In the genomic region with DNA sequence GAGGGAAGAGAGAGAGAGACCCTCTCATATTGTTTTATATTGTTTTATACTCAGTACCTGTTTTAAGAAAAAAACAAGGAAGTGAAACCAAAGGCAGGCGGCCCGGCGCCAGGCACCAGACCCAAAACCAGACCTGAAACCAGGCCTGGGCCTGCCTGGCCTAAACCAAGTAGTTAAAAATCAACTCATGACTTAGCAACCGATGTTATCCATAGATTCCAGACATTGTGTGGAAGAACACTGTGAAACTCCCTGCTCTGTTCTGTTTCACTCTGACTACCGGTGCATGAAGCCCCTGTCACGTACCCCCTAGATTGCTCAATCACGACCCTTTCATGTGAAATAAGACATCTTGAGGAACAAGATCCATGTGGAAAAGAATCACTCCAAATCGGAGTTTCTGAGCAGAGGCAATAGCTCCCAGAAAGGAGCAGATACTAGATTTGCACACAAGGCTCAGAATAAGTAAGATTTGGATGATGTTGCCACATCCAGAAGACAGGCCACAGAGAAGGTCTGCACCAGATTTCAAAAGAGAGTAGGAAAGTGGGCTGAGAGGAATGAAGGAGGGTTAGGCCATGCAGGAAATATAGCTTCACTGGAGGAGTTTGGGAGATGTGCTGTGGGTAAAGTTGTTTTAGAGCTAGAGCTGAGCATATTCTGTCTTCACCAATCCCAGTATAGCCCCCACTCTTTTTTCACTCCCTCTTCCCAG, we compare ENCODE assay signal across 14 cellular contexts. TPM values are rescaled to one million over a fixed set of nuclear protein-coding genes. Genes with fewer than 3 reads are reported as not detected.
DNase-seq lines count a peak whose midpoint lies in the region; ATAC-seq, FAIRE-seq and TF ChIP-seq lines count a peak whose summit lies in the region.
"Had no signal": no experiment of that assay in that cellular context is flagged by ENCODE, and none has a peak within 500 bp of the region (broad histone marks: within the 10 kb centered on the region; RNA-seq: fewer than 3 reads in every experiment).

No MANE protein-coding gene starts in this region.

- no peak overlapping the region for H3K56ac ChIP-seq in IMR-90 (ENCODE audit: extremely low read depth, insufficient read depth, low read length)

- TF ChIP-seq POLR2A in GM12892 (IDR thresholded peaks at IDR 0.05; ENCODE audit: low read depth, low read length) (no peak), IMR-90 (IDR thresholded peaks at IDR 0.05; ENCODE audit: low read depth, low read length) (no peak)

- peak overlapping the region in 1 of 2 experiments; percentile 14; a peak in 1 of 4 replicates for H4K8ac ChIP-seq in IMR-90 (ENCODE audit: low read depth in 2 of 2, low read length in 2 of 2)

- no peaks in the 10 kb centered on the region for H3K27me3 Mint-ChIP-seq in MCF 10A (ENCODE audit: insufficient read depth, unreplicated experiment)

- CTCF ChIA-PET in IMR-90 (lab: Yijun Ruan, JAX) (no interaction called here), MCF 10A (lab: Yijun Ruan, JAX) (interaction anchor here (0.6 to 0.7 kb wide), 2 partner anchors 380 to 1429 kb away, joined by 3 read pairs; no protein-coding TSS in a partner anchor), A673 (lab: Charles Lee) (no interaction called here)

- intact Hi-C loops in IMR-90 (cut with micrococcal nuclease) (no loop called here), MCF 10A (cut with micrococcal nuclease) (no loop called here), A673 (cut with micrococcal nuclease; ENCODE audit: unreplicated experiment) (no loop called here)

- no peaks in the 10 kb centered on the region for H3K9me3 Mint-ChIP-seq in MCF 10A (ENCODE audit: unreplicated experiment)

- H2BK15ac ChIP-seq in IMR-90 (ENCODE audit: low read depth, low read length) = no peak overlapping the region

- in situ Hi-C loops in IMR-90 (cut with MboI; ENCODE audit: low sequenced_read_pairs) = no loop called here

- H3K4me3 ChIP-seq in IMR-90 (ENCODE audit: insufficient read depth, low read depth, low read length) (no peak overlapping the region), A673 (ENCODE audit: low read depth, low read length, poor library complexity, severe bottlenecking) (no peak overlapping the region)
- H3K4me3 ChIP-seq: upper lobe of right lung had no signal

- POLR2A ChIA-PET in IMR-90 (lab: Charles Lee; ENCODE audit: unreplicated experiment) (interaction anchor here (0.6 kb wide), 1 partner anchor 23 kb away, joined by 4 read pairs; no protein-coding TSS in a partner anchor), MCF 10A (lab: Yijun Ruan, JAX) (interaction anchor here (0.9 kb wide), 1 partner anchor 8 kb away, joined by 3 read pairs; no protein-coding TSS in a partner anchor), A673 (lab: Charles Lee; ENCODE audit: low non-redundant PET) (no interaction called here)

- no CpG with 5 or more reads among the region's 8 CpGs for WGBS in IMR-90 (ENCODE audit: extremely low coverage in 2 of 2, insufficient read length in 1 of 2), 2 experiments

- H3K23ac ChIP-seq in IMR-90 (ENCODE audit: low read depth, low read length) = no peak overlapping the region

- no peak overlapping the region for H2BK5ac ChIP-seq in IMR-90 (ENCODE audit: low read depth, low read length, poor library complexity, severe bottlenecking)

- H3K4me1 Mint-ChIP-seq in MCF 10A (ENCODE audit: insufficient read depth, unreplicated experiment) = no peaks in the 10 kb centered on the region

- H4K20me1 ChIP-seq in IMR-90 (ENCODE audit: insufficient read depth, low read length) = no peaks in the 10 kb centered on the region

- TF ChIP-seq RAD21 in IMR-90 (IDR thresholded peaks at IDR 0.05; ENCODE audit: low read length) = no peak

- no peak overlapping the region for H3K9ac ChIP-seq in IMR-90 (ENCODE audit: low read depth, low read length)

- dilution Hi-C loops in IMR-90 (cut with HindIII; ENCODE audit: low sequenced_read_pairs, unreplicated experiment) = no loop called here

- H4K5ac ChIP-seq in IMR-90 (ENCODE audit: low read depth, low read length) = peak overlapping the region; percentile 42; the same call in 1 of the 2 replicates

- H3K18ac ChIP-seq in IMR-90 (ENCODE audit: low read depth, low read length) = no peak overlapping the region

- no peak overlapping the region for H2AK5ac ChIP-seq in IMR-90 (ENCODE audit: low read depth, low read length)

- H3K4ac ChIP-seq in IMR-90 (ENCODE audit: low read depth, low read length) = no peak overlapping the region

- no peak overlapping the region for H3K27ac Mint-ChIP-seq in MCF 10A (ENCODE audit: low read depth, unreplicated experiment)

- no peak for TF ChIP-seq CTCF in IMR-90 (conservative IDR thresholded peaks at IDR 0.05; ENCODE audit: low read depth, low read length)
- no peak for TF ChIP-seq CTCF in MCF 10A (IDR thresholded peaks at IDR 0.05; ENCODE audit: unreplicated experiment)
- no peak for TF ChIP-seq CTCF in A673 (conservative IDR thresholded peaks at IDR 0.05; ENCODE audit: low read depth, low read length)

- no peaks in the 10 kb centered on the region for H3K9me1 ChIP-seq in IMR-90 (ENCODE audit: insufficient read depth, low read length)

- peak; percentile 52 for ATAC-seq in GM21528 (IDR thresholded peaks at IDR 0.05; ENCODE audit: low FRiP score, unreplicated experiment)
- ATAC-seq in IMR-90 (ENCODE audit: low read depth) = no peak
- ATAC-seq: foreskin keratinocyte, upper lobe of right lung had no signal

- no peak overlapping the region for H2BK120ac ChIP-seq in IMR-90 (ENCODE audit: low read depth, low read length)

- no peak overlapping the region for H4K91ac ChIP-seq in IMR-90 (ENCODE audit: insufficient read depth, low read depth, low read length)

- H2AK9ac ChIP-seq in IMR-90 (replicated peaks; ENCODE audit: low read depth, low read length, poor library complexity) = no peak overlapping the region

- H2BK20ac ChIP-seq in IMR-90 (ENCODE audit: low read depth, low read length) = no peak overlapping the region

- no peaks in the 10 kb centered on the region for H3K36me3 ChIP-seq in IMR-90 (ENCODE audit: control insufficient read depth, insufficient read depth, low read length)
- no peaks in the 10 kb centered on the region for H3K36me3 ChIP-seq in A673 (ENCODE audit: insufficient read depth, low read length, poor library complexity, severe bottlenecking)
- H3K36me3 ChIP-seq: upper lobe of right lung had no signal

- no peaks in the 10 kb centered on the region for H3K9me3 ChIP-seq in IMR-90 (ENCODE audit: control insufficient read depth, insufficient read depth, low read length)
- H3K9me3 ChIP-seq in A673 (ENCODE audit: low read depth, low read length, poor library complexity, severe bottlenecking) = no peaks in the 10 kb centered on the region
- H3K9me3 ChIP-seq: upper lobe of right lung had no signal

- no peak overlapping the region for H3K4me2 ChIP-seq in IMR-90 (ENCODE audit: low read depth, low read length)

- H3K27ac ChIP-seq in IMR-90 (ENCODE audit: insufficient read depth, low read length) = no peak overlapping the region
- H3K27ac ChIP-seq in A673 (ENCODE audit: low read depth, low read length, poor library complexity, severe bottlenecking) = no peak overlapping the region
- H3K27ac ChIP-seq: foreskin keratinocyte, upper lobe of right lung had no signal

- H3K4me3 Mint-ChIP-seq in MCF 10A (ENCODE audit: unreplicated experiment) = no peak overlapping the region

- BruUV-seq in IMR-90 (replicated peaks; lab: Mats Ljungman, UMichigan) (no TSS peak), MCF 10A (replicated peaks; lab: Mats Ljungman, UMichigan) (no TSS peak), A673 (replicated peaks; lab: Mats Ljungman, UMichigan) (no TSS peak)

- H3K14ac ChIP-seq in IMR-90 (replicated peaks; ENCODE audit: low read depth, low read length) = no peak overlapping the region

- DNase-seq in GM12892 (ENCODE audit: insufficient read length) (no peak), IMR-90 (no peak), kidney tubule cell (ENCODE audit: low spot score) (peak; percentile 72), MCF 10A (ENCODE audit: unreplicated experiment) (no peak), GM03348 (ENCODE audit: low spot score) (no peak), A673 (ENCODE audit: low spot score) (no peak)
- DNase-seq in stimulated activated CD4-positive, alpha-beta T cell treated with anti-CD3 and anti-CD28 coated beads, Interleukin-2, amount 100 ng/mL, for 24 hours = no peak
- DNase-seq: dermis blood vessel endothelial cell, foreskin keratinocyte, NCI-H2081 treated with DMSO at 0.1 percent for 48 hours, upper lobe of right lung had no signal

- H3K27me3 ChIP-seq in IMR-90 (ENCODE audit: control insufficient read depth, insufficient read depth, low read length) (no peaks in the 10 kb centered on the region), A673 (replicated peaks; ENCODE audit: insufficient read depth, low read depth, low read length, poor library complexity) (no peaks in the 10 kb centered on the region)
- H3K27me3 ChIP-seq: foreskin keratinocyte, upper lobe of right lung had no signal

- no peak overlapping the region for H2AFZ ChIP-seq in IMR-90 (replicated peaks; ENCODE audit: low read length, poor library complexity)

- H3K36me3 Mint-ChIP-seq in MCF 10A (ENCODE audit: insufficient read depth, unreplicated experiment) = no peaks in the 10 kb centered on the region

- H3K4me1 ChIP-seq in IMR-90 (ENCODE audit: control insufficient read depth, insufficient read depth, low read length) (no peaks in the 10 kb centered on the region), A673 (ENCODE audit: insufficient read depth, low read length, poor library complexity, severe bottlenecking) (no peaks in the 10 kb centered on the region)
- H3K4me1 ChIP-seq: foreskin keratinocyte, upper lobe of right lung had no signal

- H3K79me1 ChIP-seq in IMR-90 (ENCODE audit: low read depth in 1 of 2, low read length in 2 of 2) = no peaks in the 10 kb centered on the region

- FAIRE-seq in GM12892 (lab: Jason Lieb, UNC) = peak; percentile 90
- FAIRE-seq: G401.6, keratinocyte had no signal

TF ChIP-seq in IMR-90, 13 proteins besides CTCF, POLR2A, EP300 and RAD21:
- TF ChIP-seq CHD1 (IDR thresholded peaks at IDR 0.05; ENCODE audit: low read depth, low read length) (no peak), CEBPB (IDR thresholded peaks at IDR 0.05; ENCODE audit: low read depth, low read length) (0 out of 2 replicates have a peak, but pooled peaks have one; percentile 16)

RNA-seq across cellular contexts. Expression of a gene that starts 8.7 kb away (rescaled TPM):
- polyA plus RNA-seq in GM12892 (2012; ENCODE audit: missing spikeins) = 12.9 TPM
- 5.7 and 6.7 TPM in 2 replicates for total RNA-seq in IMR-90 (2012; rRNA removed)
- 4.2 and 5.1 TPM in 2 replicates for polyA plus RNA-seq in IMR-90 (2012; rRNA removed)
- polyA plus RNA-seq in IMR-90 (2012; cell fraction: cytosol; rRNA removed) = 1.5 and 1.6 TPM in 2 replicates
- polyA plus RNA-seq in IMR-90 (2012; cell fraction: nucleus; rRNA removed; ENCODE audit: low replicate concordance) = 5.4 and 29.1 TPM in 2 replicates
- total RNA-seq in MCF 10A (2022) = 5.7 and 10.0 TPM in 2 replicates
- total RNA-seq in A673 (2021) = 8.7 and 10.6 TPM in 2 replicates
